ENCODE assay signal across 8 cellular contexts in the genomic region with DNA sequence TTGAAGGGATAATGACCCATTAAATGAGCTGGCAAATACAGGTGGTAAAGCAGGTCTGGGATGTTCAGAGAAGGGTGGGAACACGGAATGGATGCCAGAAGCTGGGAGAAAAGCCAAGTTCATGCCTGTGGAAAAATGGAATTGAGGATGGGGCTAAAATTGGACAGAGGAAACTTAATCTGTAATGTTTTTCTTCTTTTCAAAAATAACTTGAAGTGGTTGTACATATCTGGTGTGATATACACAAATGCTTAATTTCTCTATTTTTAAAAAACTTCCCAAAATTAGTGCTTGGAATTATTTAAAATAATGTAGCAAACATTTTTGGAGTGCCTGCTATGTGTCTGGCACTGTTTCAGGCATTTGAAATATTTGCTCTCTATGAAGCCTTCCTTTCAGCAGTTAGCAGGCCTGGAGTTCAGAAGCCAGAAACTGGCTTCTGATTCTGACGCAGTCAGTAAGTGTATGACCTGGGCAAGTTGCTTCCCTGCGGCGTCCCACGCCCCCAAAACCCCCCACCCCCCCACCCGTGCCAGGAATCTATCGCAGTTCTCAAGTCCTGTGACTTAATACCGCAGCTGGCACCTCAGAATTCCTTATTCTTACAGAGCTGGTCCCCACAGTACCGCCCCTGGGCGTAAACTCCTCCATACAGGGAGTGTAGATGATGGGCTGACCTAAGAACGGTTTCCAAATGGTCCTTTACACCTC. TPM values are rescaled to one million over a fixed set of nuclear protein-coding genes. Genes with fewer than 3 reads are reported as not detected.
DNase-seq lines count a peak whose midpoint lies in the region; ATAC-seq and TF ChIP-seq lines count a peak whose summit lies in the region.

No MANE protein-coding gene starts in this region.

- H3K27me3 Mint-ChIP-seq in naive B cell = peaks cover 5 to 12% (median 12%) of the 10 kb centered on the region in 3 donors

- DNase-seq in COLO829 (ENCODE audit: low spot score) = peak; percentile 55
- DNase-seq in NB4 (ENCODE audit: low read depth) = peak; percentile 36
- peak; percentile 54 for DNase-seq in dedifferentiated amniotic fluid mesenchymal stem cell (ENCODE audit: extremely low spot score)
- no peak for DNase-seq in naive B cell
- DNase-seq in GOT3 (lab: John Stamatoyannopoulos, UW) = no peak
- DNase-seq in dermis blood vessel endothelial cell = no peak
- DNase-seq in occipital lobe (lab: John Stamatoyannopoulos, UW) = no peak

- peaks cover 0 to 5% (median 0%) of the 10 kb centered on the region in 7 donors for H3K9me3 Mint-ChIP-seq in naive B cell

- H3K4me3 Mint-ChIP-seq in naive B cell = peak overlapping the region; percentile 87 to 96 (median 91)

- peak overlapping the region; percentile 93 to 98 (median 96) for H3K27ac Mint-ChIP-seq in naive B cell

- H3K36me3 Mint-ChIP-seq in naive B cell = peaks cover 11 to 25% of the 10 kb centered on the region in 2 donors

- TF ChIP-seq POLR2A in NB4 (IDR thresholded peaks at IDR 0.05; ENCODE audit: extremely low read depth, insufficient read length) = no peak

- ATAC-seq in naive B cell (ENCODE audit: low read depth in 2 of 2) (no peak), GM19467 (IDR thresholded peaks at IDR 0.05; ENCODE audit: unreplicated experiment) (no peak)

- peaks cover 38 to 45% (median 39%) of the 10 kb centered on the region in 3 donors for H3K4me1 Mint-ChIP-seq in naive B cell

- TF ChIP-seq CTCF in NB4 (IDR thresholded peaks at IDR 0.05; ENCODE audit: low read depth, low read length) = no peak

- peak overlapping the region; percentile 96 for H3K4me3 ChIP-seq in NB4 (ENCODE audit: low read depth, low read length)

RNA-seq across cellular contexts. Expression of a gene that starts 0.8 kb away (rescaled TPM):
- polyA plus RNA-seq in naive B cell (ENCODE audit: low read depth in 6 of 6) = 10 to 100 TPM; 46.2 to 78.3 (median 55.1) TPM
- total RNA-seq in dermis blood vessel endothelial cell (57.7 and 72.7 TPM in 2 replicates), occipital lobe (27.5 TPM)

RNA-seq across cellular contexts. Expression of a gene that starts 51.7 kb away (rescaled TPM):
- not detected for polyA plus RNA-seq in naive B cell (ENCODE audit: low read depth in 6 of 6)
- total RNA-seq in dermis blood vessel endothelial cell (0.65 and 0.68 TPM in 2 replicates), occipital lobe (5.3 TPM)

Comparison
In these comparisons a context has a peak if more than half of its experiments do, and no peak if none do; other contexts are left out.
1. DNase-seq: peak in COLO829 (single experiment), NB4 (single experiment) and dedifferentiated amniotic fluid mesenchymal stem cell (single experiment); none in naive B cell (single experiment), GOT3 (single experiment), dermis blood vessel endothelial cell (single experiment) and occipital lobe (single experiment).